ENCODE assay signal across 9 cellular contexts in genomic region chr7:73850781-73851207, GRCh38. TPM values are rescaled to one million over a fixed set of nuclear protein-coding genes. Genes with fewer than 3 reads are reported as not detected.
DNase-seq lines count a peak whose midpoint lies in the region; ATAC-seq and TF ChIP-seq lines count a peak whose summit lies in the region.
"Had no signal": no experiment of that assay in that cellular context is flagged by ENCODE, and none has a peak within 500 bp of the region (broad histone marks: within the 10 kb centered on the region; RNA-seq: fewer than 3 reads in every experiment).

No MANE protein-coding gene starts in this region.

- TF ChIP-seq CTCF in Panc1 (IDR thresholded peaks at IDR 0.05) (no peak), esophagus muscularis mucosa (IDR thresholded peaks at IDR 0.05) (no peak), GM13976 (IDR thresholded peaks at IDR 0.05; ENCODE audit: borderline replicate concordance, control extremely low read depth, extremely low read depth, insufficient read depth, missing control alignments) (no peak)

- H3K4me1 ChIP-seq in Panc1 (ENCODE audit: control insufficient read depth, insufficient read depth, low read length) (peaks cover 37% of the 10 kb centered on the region), esophagus muscularis mucosa (peaks cover 11 to 34% (median 28%) of the 10 kb centered on the region in 4 donors)

- no peak for TF ChIP-seq EP300 in esophagus muscularis mucosa (IDR thresholded peaks at IDR 0.05)

- H3K27me3 ChIP-seq in Panc1 (ENCODE audit: control insufficient read depth, insufficient read depth, low read length) (no peaks in the 10 kb centered on the region), esophagus muscularis mucosa (peaks cover 0 to 5% (median 0%) of the 10 kb centered on the region in 4 donors)

- CTCF ChIA-PET in Panc1 (lab: Charles Lee): interaction anchor here (0.6 to 1.2 kb wide), 3 partner anchors 11 to 32 kb away, joined by 3 to 5 read pairs (median 4); no protein-coding TSS in a partner anchor

- H3K36me3 ChIP-seq in Panc1 (ENCODE audit: control insufficient read depth, insufficient read depth, low read length): no peaks in the 10 kb centered on the region
- H3K36me3 ChIP-seq in esophagus muscularis mucosa: no peaks in the 10 kb centered on the region

- DNase-seq in GM04504 (ENCODE audit: low read depth) (peak; percentile 98), Panc1 (ENCODE audit: low read depth, low spot score) (peak; percentile 96), esophagus muscularis mucosa (ENCODE audit: extremely low spot score) (no peak), renal cortical epithelial cell (ENCODE audit: low read depth) (peak; percentile 100), NCI-H524 (lab: John Stamatoyannopoulos, UW) (no peak), NCI-H187 (lab: John Stamatoyannopoulos, UW) (no peak), GM13976 (ENCODE audit: low spot score) (no peak)
- DNase-seq: activated B cell treated with CpG ODN at 0.5 μM for 24 hours had no signal

- TF ChIP-seq POLR2A in esophagus muscularis mucosa (IDR thresholded peaks at IDR 0.05; ENCODE audit: low read depth): no peak

- H3K27ac ChIP-seq in Panc1 (ENCODE audit: low read length): peak overlapping the region; percentile 79
- H3K27ac ChIP-seq in esophagus muscularis mucosa (replicated peaks in 1 of 4): peak overlapping the region; percentile 59 to 70 (median 64)

- POLR2A ChIA-PET in Panc1 (lab: Charles Lee): interaction anchor here (0.9 to 1.5 kb wide), 3 partner anchors 9 to 40 kb away, joined by 3 to 6 read pairs (median 4); partner anchors contain the start of gene METTL27

- peak; percentile 70 for ATAC-seq in Panc1
- ATAC-seq in HG03139 (IDR thresholded peaks at IDR 0.05; ENCODE audit: unreplicated experiment): no peak

- H3K4me3 ChIP-seq in Panc1 (ENCODE audit: low read depth in 2 of 2, low read length in 2 of 2) (no peak overlapping the region), esophagus muscularis mucosa (no peak overlapping the region)

- in situ Hi-C loops in Panc1 (cut with HindIII; ENCODE audit: low pct_unique_long_range_greater_than_20kb, low sequenced_read_pairs) (no loop called here), GM13976 (cut with MboI; ENCODE audit: low sequenced_read_pairs, unreplicated experiment) (no loop called here)

- H3K9me3 ChIP-seq in Panc1 (ENCODE audit: control insufficient read depth, insufficient read depth, low read depth, low read length) (no peaks in the 10 kb centered on the region), esophagus muscularis mucosa (no peaks in the 10 kb centered on the region)

- intact Hi-C loops in Panc1 (cut with micrococcal nuclease; ENCODE audit: unreplicated experiment): no loop called here
- intact Hi-C loops in esophagus muscularis mucosa (cut with DNase I): no loop called here

- 56% methylated on average over 4 of the region's 4 CpGs for WGBS in esophagus muscularis mucosa

- BruUV-seq in Panc1 (replicated peaks; lab: Mats Ljungman, UMichigan): no TSS peak

RNA-seq across cellular contexts. Expression of gene METTL27, which starts 8.5 kb away (rescaled TPM):
- total RNA-seq in Panc1 (2021; ENCODE audit: unreplicated experiment): 3.4 TPM
- 2.4 TPM for polyA plus RNA-seq in Panc1 (2012; ENCODE audit: insufficient read length)
- total RNA-seq in esophagus muscularis mucosa: 1 to 10 TPM in 3 of 4 donors, under 1 TPM in 1; 0.83 to 4.0 (median 2.8) TPM
- 1.4 and 12.0 TPM in 2 replicates for total RNA-seq in renal cortical epithelial cell

RNA-seq across cellular contexts. Expression of gene TMEM270, which starts 10.2 kb away (rescaled TPM):
- total RNA-seq in Panc1 (2021; ENCODE audit: unreplicated experiment) (0.72 TPM), esophagus muscularis mucosa (not detected), renal cortical epithelial cell (not detected in 2 replicates)
- polyA plus RNA-seq in Panc1 (2012; ENCODE audit: insufficient read length): 0.70 TPM
- total RNA-seq: activated B cell treated with CpG ODN at 0.5 μM for 24 hours had no signal

RNA-seq across cellular contexts. Expression of gene CLDN4, which starts 20.0 kb away (rescaled TPM):
- total RNA-seq in Panc1 (2021; ENCODE audit: unreplicated experiment) (295 TPM), esophagus muscularis mucosa (1 to 10 TPM in 2 of 4 donors, under 1 TPM in 2; 0.42 to 3.1 (median 1.7) TPM), renal cortical epithelial cell (186 and 689 TPM in 2 replicates)
- polyA plus RNA-seq in Panc1 (2012; ENCODE audit: insufficient read length): 551 TPM
- total RNA-seq: activated B cell treated with CpG ODN at 0.5 μM for 24 hours had no signal

Comparison
In these comparisons a context has a peak if more than half of its experiments do, and no peak if none do; other contexts are left out.
1. DNase-seq: peak in GM04504 (single experiment), Panc1 (single experiment) and renal cortical epithelial cell (single experiment); none in esophagus muscularis mucosa (single experiment), NCI-H524 (0 of 2), NCI-H187 (0 of 2) and GM13976 (single experiment).
2. RNA of gene CLDN4, which starts 20.0 kb away (total RNA-seq): 295 TPM in Panc1 (single experiment) and 186 to 689 TPM in renal cortical epithelial cell; 0.42 to 3.1 TPM in esophagus muscularis mucosa; every median in the first group is over 10 times any median in the second.